ENCODE assay signal across 29 cellular contexts in the genomic region with DNA sequence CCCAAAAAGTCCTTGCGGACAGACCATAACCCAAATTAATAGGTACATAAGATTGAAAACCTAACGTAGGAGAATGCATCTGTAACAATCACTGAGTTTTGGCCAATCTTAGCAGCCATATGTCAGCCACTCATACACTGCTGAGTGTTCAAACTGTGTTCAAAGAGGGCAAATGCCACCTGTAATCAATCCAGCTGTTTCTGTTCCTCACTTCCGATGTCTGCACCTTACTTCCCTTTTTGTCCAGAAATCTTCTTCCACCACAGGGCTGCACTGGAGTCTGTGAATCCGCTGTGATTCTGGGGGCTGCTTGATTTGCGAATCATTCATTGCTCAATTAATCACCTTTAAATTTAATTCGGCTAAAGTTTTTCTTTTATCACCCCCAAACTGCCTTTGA.
"Had no signal": no experiment of that assay in that cellular context is flagged by ENCODE, and none has a peak within 500 bp of the region (broad histone marks: within the 10 kb centered on the region; RNA-seq: fewer than 3 reads in every experiment).

No MANE protein-coding gene starts in this region.

- H3K4me3 Mint-ChIP-seq: stimulated activated effector memory CD8-positive, alpha-beta T cell treated with anti-CD3 and anti-CD28 coated beads, Interleukin-12 subunit alpha, Interleukin-12 subunit beta, amount 100 ng/mL, for 72 hours; stimulated activated memory B cell treated with anti-CD40 and anti-IgM and Interleukin-4, amounts not matched to agents 10 μg/mL and 1 μg/mL and 100 μg/mL, for 72 hours; stimulated activated naive B cell treated with anti-CD40 and anti-IgM and Interleukin-4, amounts not matched to agents 10 μg/mL and 1 μg/mL and 100 μg/mL, for 72 hours; stimulated activated naive CD8-positive, alpha-beta T cell treated with anti-CD3 and anti-CD28 coated beads, Interleukin-15, amount 100 ng/mL, for 72 hours; stimulated activated naive CD8-positive, alpha-beta T cell treated with anti-CD3 and anti-CD28 coated beads, Interleukin-15, Interleukin-2, amounts not matched to agents 100 ng/mL and 50 ng/mL, for 24 hours; type B pancreatic cell had no signal

- H3K27me3 ChIP-seq: stomach, testis, thyroid gland, tibial artery, tibial nerve, transverse colon, upper lobe of left lung, upper lobe of right lung, uterus, vagina had no signal

- H3K36me3 Mint-ChIP-seq: stimulated activated effector memory CD8-positive, alpha-beta T cell treated with anti-CD3 and anti-CD28 coated beads, Interleukin-12 subunit alpha, Interleukin-12 subunit beta, amount 100 ng/mL, for 72 hours; stimulated activated naive B cell treated with anti-CD40 and anti-IgM and Interleukin-4, amounts not matched to agents 10 μg/mL and 1 μg/mL and 100 μg/mL, for 72 hours had no signal

- H3K4me1 ChIP-seq: suprapubic skin, testis, thyroid gland, tibial nerve, transverse colon, upper lobe of left lung, upper lobe of right lung, uterus, vagina had no signal

- DNase-seq: stimulated activated CD4-positive, alpha-beta T cell treated with anti-CD3 and anti-CD28 coated beads, Interleukin-2, amount 100 ng/mL, for 48 hours; stimulated activated CD4-positive, alpha-beta T cell treated with anti-CD3 and anti-CD28 coated beads, Interleukin-4, amount 100 ng/mL, for 1 hour; stimulated activated CD4-positive, alpha-beta T cell treated with anti-CD3 and anti-CD28 coated beads, Interleukin-4, amount 100 ng/mL, for 24 hours; stimulated activated CD4-positive, alpha-beta T cell treated with anti-CD3 and anti-CD28 coated beads, Interleukin-4, amount 100 ng/mL, for 4 hours; stimulated activated CD8-positive, alpha-beta memory T cell treated with anti-CD3 and anti-CD28 coated beads, Interleukin-4, amount 100 ng/mL, for 48 hours; stimulated activated naive B cell treated with anti-CD40 and anti-IgM and Interleukin-4, amounts not matched to agents 10 μg/mL and 1 μg/mL and 100 μg/mL, for 72 hours; stimulated activated naive CD4-positive, alpha-beta T cell; stimulated activated naive CD4-positive, alpha-beta T cell treated with Interleukin-2 at 50 U/mL for 16 hours; stimulated activated naive CD8-positive, alpha-beta T cell treated with anti-CD3 and anti-CD28 coated beads, Interleukin-15, amount 100 ng/mL, for 72 hours; stimulated activated naive CD8-positive, alpha-beta T cell treated with anti-CD3 and anti-CD28 coated beads, Interleukin-15, Interleukin-2, amounts not matched to agents 100 U/mL and 50 U/mL, for 24 hours; stomach; substantia nigra; testis; thyroid gland; tibial artery; transverse colon; trophoblast cell; upper lobe of left lung; upper lobe of right lung; uterus had no signal

- H3K9me3 ChIP-seq: suprapubic skin, testis, thoracic aorta, thyroid gland, tibial artery, transverse colon, upper lobe of left lung, upper lobe of right lung, uterus, vagina had no signal

- H3K4me3 ChIP-seq: stomach, suprapubic skin, testis, thoracic aorta, thyroid gland, tibial artery, tibial nerve, transverse colon, upper lobe of left lung, upper lobe of right lung, uterus, vagina had no signal

- H3K27ac Mint-ChIP-seq: stimulated activated effector memory CD8-positive, alpha-beta T cell treated with anti-CD3 and anti-CD28 coated beads, Interleukin-12 subunit alpha, Interleukin-12 subunit beta, amount 100 ng/mL, for 72 hours; stimulated activated memory B cell treated with anti-CD40 and anti-IgM and Interleukin-4, amounts not matched to agents 10 μg/mL and 1 μg/mL and 100 μg/mL, for 72 hours; stimulated activated naive B cell treated with anti-CD40 and anti-IgM and Interleukin-4, amounts not matched to agents 10 μg/mL and 1 μg/mL and 100 μg/mL, for 72 hours; stimulated activated naive CD8-positive, alpha-beta T cell treated with anti-CD3 and anti-CD28 coated beads, Interleukin-15, amount 100 ng/mL, for 72 hours; stimulated activated naive CD8-positive, alpha-beta T cell treated with anti-CD3 and anti-CD28 coated beads, Interleukin-15, Interleukin-2, amounts not matched to agents 100 ng/mL and 50 ng/mL, for 24 hours; type B pancreatic cell had no signal

- H3K36me3 ChIP-seq: stomach, suprapubic skin, thoracic aorta, thyroid gland, tibial artery, tibial nerve, transverse colon, upper lobe of left lung, upper lobe of right lung, uterus, vagina had no signal

- H3K4me1 Mint-ChIP-seq: stimulated activated effector memory CD8-positive, alpha-beta T cell treated with anti-CD3 and anti-CD28 coated beads, Interleukin-12 subunit alpha, Interleukin-12 subunit beta, amount 100 ng/mL, for 72 hours; stimulated activated naive CD8-positive, alpha-beta T cell treated with anti-CD3 and anti-CD28 coated beads, Interleukin-15, amount 100 ng/mL, for 72 hours had no signal

- H3K27ac ChIP-seq: stomach, suprapubic skin, testis, thoracic aorta, thyroid gland, tibial artery, tibial nerve, transverse colon, upper lobe of left lung, upper lobe of right lung, uterus, vagina had no signal

- FAIRE-seq: urothelium cell line had no signal
